Comparison of ENCODE assay signal across 8 cellular contexts in the genomic region with DNA sequence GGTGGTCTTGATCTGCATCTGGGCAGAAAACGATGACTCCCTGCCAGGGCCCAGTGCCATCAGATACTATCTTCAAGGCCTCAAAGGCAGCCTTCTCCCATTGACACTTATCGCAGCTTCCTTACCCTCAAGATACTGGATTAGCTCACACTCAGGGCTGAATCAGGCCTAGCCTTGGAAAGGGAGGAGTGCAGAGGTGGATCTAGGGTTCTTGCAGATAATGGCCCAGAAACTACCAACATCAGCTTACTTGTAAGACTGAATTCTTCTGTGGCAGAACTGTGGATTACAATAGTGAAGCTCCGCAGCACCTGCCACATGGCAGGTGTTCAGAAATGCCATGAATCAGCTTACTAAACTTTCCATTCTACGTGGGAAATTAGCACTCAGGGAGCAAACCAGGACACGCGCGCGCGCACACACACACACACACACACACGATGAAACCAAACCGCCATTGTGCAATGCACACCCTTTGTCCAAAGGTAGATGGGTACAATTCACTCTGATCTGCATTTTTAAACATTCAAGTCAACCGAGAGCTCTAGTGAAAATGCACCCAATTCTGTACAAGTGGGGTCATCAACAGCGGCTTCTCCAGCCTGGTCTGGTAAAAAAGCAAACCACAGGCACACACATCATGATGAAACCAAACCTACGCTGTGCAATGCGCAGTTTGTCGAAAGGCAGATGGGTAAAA. TPM values are rescaled to one million over a fixed set of nuclear protein-coding genes. Genes with fewer than 3 reads are reported as not detected.
DNase-seq lines count a peak whose midpoint lies in the region; ATAC-seq and TF ChIP-seq lines count a peak whose summit lies in the region.

No MANE protein-coding gene starts in this region.

- peaks cover 8% of the 10 kb centered on the region for H4K20me1 ChIP-seq in GM23338 (replicated peaks; ENCODE audit: insufficient read depth)

- peaks cover 10% of the 10 kb centered on the region for H3K4me1 ChIP-seq in GM23338 (ENCODE audit: insufficient read depth)
- H3K4me1 ChIP-seq in parathyroid adenoma: peaks cover 7% of the 10 kb centered on the region

- H3K9ac ChIP-seq in parathyroid adenoma: no peak overlapping the region

- no peaks in the 10 kb centered on the region for H3K27me3 ChIP-seq in GM23338 (ENCODE audit: insufficient read depth)
- no peaks in the 10 kb centered on the region for H3K27me3 ChIP-seq in parathyroid adenoma (ENCODE audit: control insufficient read depth, insufficient read depth, low read length)

- H3K79me2 ChIP-seq in GM23338 (replicated peaks; ENCODE audit: insufficient read depth): peaks cover 46% of the 10 kb centered on the region
- H3K79me2 ChIP-seq in parathyroid adenoma: peaks cover 6% of the 10 kb centered on the region

- H3K4me3 Mint-ChIP-seq in GM23338: peak overlapping the region; percentile 99

- H3K9me3 ChIP-seq in parathyroid adenoma (ENCODE audit: control insufficient read depth, low read length): no peaks in the 10 kb centered on the region

- no peak for ATAC-seq in GM23338
- no peak for ATAC-seq in HG03439 (IDR thresholded peaks at IDR 0.05; ENCODE audit: unreplicated experiment)
- no peak for ATAC-seq in HG03354 (IDR thresholded peaks at IDR 0.05; ENCODE audit: poor library complexity, severe bottlenecking, unreplicated experiment)

- no peaks in the 10 kb centered on the region for H3K9me2 ChIP-seq in GM23338 (ENCODE audit: insufficient read depth)

- peaks cover 12% of the 10 kb centered on the region for H3K27me3 Mint-ChIP-seq in GM23338 (ENCODE audit: insufficient read depth, low read depth, poor library complexity)

- H3K9me3 Mint-ChIP-seq in GM23338: no peaks in the 10 kb centered on the region; the same call in 2 of the 3 replicates

- H3F3A ChIP-seq in GM23338 (replicated peaks; ENCODE audit: low read depth): no peaks in the 10 kb centered on the region

- no peak overlapping the region for H3K27ac ChIP-seq in GM23338 (ENCODE audit: low read depth)
- peak overlapping the region; percentile 47 for H3K27ac ChIP-seq in parathyroid adenoma

- H3K36me3 ChIP-seq in GM23338 (ENCODE audit: insufficient read depth) (peaks cover 9% of the 10 kb centered on the region; the same call in 1 of the 2 replicates), parathyroid adenoma (ENCODE audit: control insufficient read depth, insufficient read depth, low read length) (no peaks in the 10 kb centered on the region)

- TF ChIP-seq CTCF in AG09309 (IDR thresholded peaks at IDR 0.05; ENCODE audit: control insufficient read depth, insufficient read depth, low read depth, low read length, missing control alignments) (no peak), GM23338 (conservative IDR thresholded peaks at IDR 0.05; ENCODE audit: low read depth in 2 of 2) (no peak), fibroblast of mammary gland (conservative IDR thresholded peaks at IDR 0.05; ENCODE audit: control insufficient read depth, insufficient read depth, low read depth, low read length) (no peak), parathyroid adenoma (IDR thresholded peaks at IDR 0.05) (no peak)

- peaks cover 19% of the 10 kb centered on the region for H3K4me1 Mint-ChIP-seq in GM23338

- H3K4me2 ChIP-seq in GM23338 (peak overlapping the region; percentile 86), parathyroid adenoma (ENCODE audit: low read length) (peak overlapping the region; percentile 81)

- H2AFZ ChIP-seq in GM23338: peak overlapping the region; percentile 96
- peak overlapping the region; percentile 100 for H2AFZ ChIP-seq in parathyroid adenoma

- DNase-seq in AG09309 (ENCODE audit: low read depth) (no peak), GM23338 (ENCODE audit: low spot score) (peak; percentile 11), SW480 (ENCODE audit: low spot score) (peak; percentile 43), fibroblast of mammary gland (ENCODE audit: low read depth) (peak; percentile 21), Kasumi-1 (lab: John Stamatoyannopoulos, UW) (no peak)

- H3K27ac Mint-ChIP-seq in GM23338: peak overlapping the region; percentile 52; the same call in 1 of the 2 replicates

- H3K4me3 ChIP-seq in AG09309 (ENCODE audit: control insufficient read depth, low read depth, low read length) (peak overlapping the region; percentile 90), GM23338 (peak overlapping the region; percentile 99), fibroblast of mammary gland (ENCODE audit: control insufficient read depth, low read depth, low read length) (peak overlapping the region; percentile 83), parathyroid adenoma (ENCODE audit: low read depth, low read length) (peak overlapping the region; percentile 75)

- H3K36me3 Mint-ChIP-seq in GM23338 (ENCODE audit: low read depth): peaks cover 12% of the 10 kb centered on the region; the same call in 2 of the 3 replicates

TF ChIP-seq in GM23338, 12 proteins besides CTCF, POLR2A, EP300 and RAD21 (continues in another document):
- TF ChIP-seq ZNF331 (CRISPR knock-in tag; IDR thresholded peaks at IDR 0.05; ENCODE audit: low read depth): no peak
- TF ChIP-seq CREB1 (CRISPR knock-in tag; IDR thresholded peaks at IDR 0.05; ENCODE audit: low read depth): no peak
- no peak for TF ChIP-seq EZH2 (IDR thresholded peaks at IDR 0.05; ENCODE audit: low read depth, unreplicated experiment)
- no peak for TF ChIP-seq JUNB (IDR thresholded peaks at IDR 0.05; ENCODE audit: unreplicated experiment)
- TF ChIP-seq, protein P1, sequence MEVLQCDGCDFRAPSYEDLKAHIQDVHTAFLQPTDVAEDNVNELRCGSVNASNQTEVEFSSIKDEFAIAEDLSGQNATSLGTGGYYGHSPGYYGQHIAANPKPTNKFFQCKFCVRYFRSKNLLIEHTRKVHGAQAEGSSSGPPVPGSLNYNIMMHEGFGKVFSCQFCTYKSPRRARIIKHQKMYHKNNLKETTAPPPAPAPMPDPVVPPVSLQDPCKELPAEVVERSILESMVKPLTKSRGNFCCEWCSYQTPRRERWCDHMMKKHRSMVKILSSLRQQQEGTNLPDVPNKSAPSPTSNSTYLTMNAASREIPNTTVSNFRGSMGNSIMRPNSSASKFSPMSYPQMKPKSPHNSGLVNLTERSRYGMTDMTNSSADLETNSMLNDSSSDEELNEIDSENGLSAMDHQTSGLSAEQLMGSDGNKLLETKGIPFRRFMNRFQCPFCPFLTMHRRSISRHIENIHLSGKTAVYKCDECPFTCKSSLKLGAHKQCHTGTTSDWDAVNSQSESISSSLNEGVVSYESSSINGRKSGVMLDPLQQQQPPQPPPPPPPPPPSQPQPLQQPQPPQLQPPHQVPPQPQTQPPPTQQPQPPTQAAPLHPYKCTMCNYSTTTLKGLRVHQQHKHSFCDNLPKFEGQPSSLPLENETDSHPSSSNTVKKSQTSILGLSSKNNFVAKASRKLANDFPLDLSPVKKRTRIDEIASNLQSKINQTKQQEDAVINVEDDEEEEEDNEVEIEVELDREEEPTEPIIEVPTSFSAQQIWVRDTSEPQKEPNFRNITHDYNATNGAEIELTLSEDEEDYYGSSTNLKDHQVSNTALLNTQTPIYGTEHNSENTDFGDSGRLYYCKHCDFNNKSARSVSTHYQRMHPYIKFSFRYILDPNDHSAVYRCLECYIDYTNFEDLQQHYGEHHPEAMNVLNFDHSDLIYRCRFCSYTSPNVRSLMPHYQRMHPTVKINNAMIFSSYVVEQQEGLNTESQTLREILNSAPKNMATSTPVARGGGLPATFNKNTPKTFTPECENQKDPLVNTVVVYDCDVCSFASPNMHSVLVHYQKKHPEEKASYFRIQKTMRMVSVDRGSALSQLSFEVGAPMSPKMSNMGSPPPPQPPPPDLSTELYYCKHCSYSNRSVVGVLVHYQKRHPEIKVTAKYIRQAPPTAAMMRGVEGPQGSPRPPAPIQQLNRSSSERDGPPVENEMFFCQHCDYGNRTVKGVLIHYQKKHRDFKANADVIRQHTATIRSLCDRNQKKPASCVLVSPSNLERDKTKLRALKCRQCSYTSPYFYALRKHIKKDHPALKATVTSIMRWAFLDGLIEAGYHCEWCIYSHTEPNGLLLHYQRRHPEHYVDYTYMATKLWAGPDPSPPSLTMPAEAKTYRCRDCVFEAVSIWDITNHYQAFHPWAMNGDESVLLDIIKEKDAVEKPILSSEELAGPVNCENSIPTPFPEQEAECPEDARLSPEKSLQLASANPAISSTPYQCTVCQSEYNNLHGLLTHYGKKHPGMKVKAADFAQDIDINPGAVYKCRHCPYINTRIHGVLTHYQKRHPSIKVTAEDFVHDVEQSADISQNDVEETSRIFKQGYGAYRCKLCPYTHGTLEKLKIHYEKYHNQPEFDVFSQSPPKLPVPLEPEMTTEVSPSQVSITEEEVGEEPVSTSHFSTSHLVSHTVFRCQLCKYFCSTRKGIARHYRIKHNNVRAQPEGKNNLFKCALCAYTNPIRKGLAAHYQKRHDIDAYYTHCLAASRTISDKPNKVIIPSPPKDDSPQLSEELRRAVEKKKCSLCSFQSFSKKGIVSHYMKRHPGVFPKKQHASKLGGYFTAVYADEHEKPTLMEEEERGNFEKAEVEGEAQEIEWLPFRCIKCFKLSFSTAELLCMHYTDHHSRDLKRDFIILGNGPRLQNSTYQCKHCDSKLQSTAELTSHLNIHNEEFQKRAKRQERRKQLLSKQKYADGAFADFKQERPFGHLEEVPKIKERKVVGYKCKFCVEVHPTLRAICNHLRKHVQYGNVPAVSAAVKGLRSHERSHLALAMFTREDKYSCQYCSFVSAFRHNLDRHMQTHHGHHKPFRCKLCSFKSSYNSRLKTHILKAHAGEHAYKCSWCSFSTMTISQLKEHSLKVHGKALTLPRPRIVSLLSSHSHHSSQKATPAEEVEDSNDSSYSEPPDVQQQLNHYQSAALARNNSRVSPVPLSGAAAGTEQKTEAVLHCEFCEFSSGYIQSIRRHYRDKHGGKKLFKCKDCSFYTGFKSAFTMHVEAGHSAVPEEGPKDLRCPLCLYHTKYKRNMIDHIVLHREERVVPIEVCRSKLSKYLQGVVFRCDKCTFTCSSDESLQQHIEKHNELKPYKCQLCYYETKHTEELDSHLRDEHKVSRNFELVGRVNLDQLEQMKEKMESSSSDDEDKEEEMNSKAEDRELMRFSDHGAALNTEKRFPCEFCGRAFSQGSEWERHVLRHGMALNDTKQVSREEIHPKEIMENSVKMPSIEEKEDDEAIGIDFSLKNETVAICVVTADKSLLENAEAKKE (CRISPR knock-in tag; IDR thresholded peaks at IDR 0.05): no peak
- TF ChIP-seq EZH2phosphoT487 (IDR thresholded peaks at IDR 0.05; ENCODE audit: unreplicated experiment): no peak

RNA-seq across cellular contexts. Expression of a gene that starts 26.2 kb away (rescaled TPM):
- total RNA-seq in GM23338 (2014; rRNA removed; shearing (Covaris generic)): 6.2 and 7.2 TPM in 2 replicates
- 2.9 and 5.2 TPM in 2 replicates for polyA plus RNA-seq in GM23338 (2016; fragmentation: Nextera tagmentation; extraction: Ambion mirVana)

Comparison
In these comparisons a context has a peak if more than half of its experiments do, and no peak if none do; other contexts are left out.
1. DNase-seq: peak in GM23338 (single experiment), SW480 (single experiment) and fibroblast of mammary gland (single experiment); none in AG09309 (single experiment) and Kasumi-1 (0 of 2).
2. Peak in every context shown above with its lines, with median percentiles within 50 percentile points of each other: H3K4me3 ChIP-seq.